In the genomic region with DNA sequence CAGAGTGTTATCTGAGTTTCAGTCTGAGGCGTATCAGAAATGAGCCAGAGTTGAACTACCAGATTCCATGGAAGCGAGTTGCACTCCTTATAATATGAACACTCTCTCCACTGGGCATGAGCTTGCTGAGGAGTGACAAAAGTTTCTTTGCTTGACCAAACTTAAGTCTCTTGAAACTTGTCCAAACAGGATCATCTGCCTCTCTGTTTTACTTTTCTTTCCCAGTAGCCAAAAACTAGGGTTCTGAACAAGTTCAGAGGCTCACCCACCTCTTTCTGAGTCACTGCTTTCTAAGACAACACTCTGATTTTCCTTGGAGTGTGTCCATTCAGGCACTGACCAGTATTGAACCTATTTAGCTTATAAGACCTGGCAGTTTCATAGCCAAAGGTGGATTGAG, we compare ENCODE assay signal across 14 cellular contexts.
DNase-seq lines count a peak whose midpoint lies in the region; ATAC-seq, FAIRE-seq and TF ChIP-seq lines count a peak whose summit lies in the region.
"Had no signal": no experiment of that assay in that cellular context is flagged by ENCODE, and none has a peak within 500 bp of the region (broad histone marks: within the 10 kb centered on the region; RNA-seq: fewer than 3 reads in every experiment).

No MANE protein-coding gene starts in this region.

- DNase-seq in AG20443 (ENCODE audit: low spot score) (peak; percentile 26), RPMI7951 (ENCODE audit: low read depth) (peak; percentile 64), fibroblast of gingiva (ENCODE audit: low read depth) (peak; percentile 5), nephron progenitor cell (no peak), DMS53 treated with DMSO at 0.1 percent for 48 hours (lab: John Stamatoyannopoulos, UW; ENCODE audit: unreplicated experiment) (no peak), GM12892 (ENCODE audit: insufficient read length) (no peak)
- no peak for DNase-seq in stimulated activated CD4-positive, alpha-beta T cell treated with anti-CD3 and anti-CD28 coated beads, Interleukin-4, amount 100 ng/mL, for 4 hours
- DNase-seq: activated CD4-positive, alpha-beta T cell treated with anti-CD3 and anti-CD28 coated beads for 48 hours; activated T-cell treated with anti-CD3 and anti-CD28 coated beads, Interleukin-2, amount 50 U/mL, for 1 hour; BE2C; NCI-H2029 treated with DMSO at 0.1 percent for 48 hours; SHP77; T-helper 9 cell had no signal

- H3K27ac Mint-ChIP-seq in nephron progenitor cell, result peak overlapping the region; percentile 77

- no peak overlapping the region for H3K4me3 Mint-ChIP-seq in nephron progenitor cell

- peaks cover 4% of the 10 kb centered on the region for H3K9me3 Mint-ChIP-seq in nephron progenitor cell

- FAIRE-seq in GM12892 (lab: Jason Lieb, UNC), result no peak

- ATAC-seq in HG02870 (IDR thresholded peaks at IDR 0.05; ENCODE audit: unreplicated experiment), result no peak

- TF ChIP-seq POLR2A in GM12892 (IDR thresholded peaks at IDR 0.05; ENCODE audit: low read depth, low read length), result no peak

- TF ChIP-seq CTCF in nephron progenitor cell (IDR thresholded peaks at IDR 0.05), result no peak

- H3K4me1 Mint-ChIP-seq in nephron progenitor cell, result peaks cover 12% of the 10 kb centered on the region

- no peaks in the 10 kb centered on the region for H3K27me3 Mint-ChIP-seq in nephron progenitor cell (ENCODE audit: low read depth, poor library complexity)

- no peaks in the 10 kb centered on the region for H3K36me3 Mint-ChIP-seq in nephron progenitor cell (ENCODE audit: low read depth)

Comparison
In these comparisons a context has a peak if more than half of its experiments do, and no peak if none do; other contexts are left out.
1. DNase-seq: peak in AG20443 (single experiment), RPMI7951 (single experiment) and fibroblast of gingiva (single experiment); none in nephron progenitor cell (single experiment), DMS53 treated with DMSO at 0.1 percent for 48 hours (single experiment), stimulated activated CD4-positive, alpha-beta T cell treated with anti-CD3 and anti-CD28 coated beads, Interleukin-4, amount 100 ng/mL, for 4 hours (0 of 2) and GM12892 (single experiment).